Comparison of ENCODE assay signal across 8 cellular contexts in genomic region chr20:38434770-38435554, GRCh38. TPM values are rescaled to one million over a fixed set of nuclear protein-coding genes. Genes with fewer than 3 reads are reported as not detected.
DNase-seq lines count a peak whose midpoint lies in the region; ATAC-seq and TF ChIP-seq lines count a peak whose summit lies in the region.

SNHG17 (minus strand) TSS chr20:38435328.

- intact Hi-C loops in CD8-positive, alpha-beta T cell (cut with DNase I, micrococcal nuclease), result loop anchor here (1.0 to 10.0 kb wide), 5 partner anchors 11 to 1150 kb away; partner anchors contain the start of genes RALGAPB (in 2 of the 2), FAM83D (in 1 of the 2) and MANBAL (in 1 of the 2)
- intact Hi-C loops in PC-3 (cut with micrococcal nuclease), result loop anchor here (1.0 kb wide), 2 partner anchors 11 to 37 kb away; partner anchors contain the start of gene RALGAPB

- no peaks in the 10 kb centered on the region for H3F3A ChIP-seq in PC-3 (ENCODE audit: low read length, unreplicated experiment)

- H3K4me3 ChIP-seq in CD8-positive, alpha-beta T cell (ENCODE audit: low read depth, low read length), result peak within 1 kb of the TSS; percentile 76
- peak within 1 kb of the TSS; percentile 95 for H3K4me3 ChIP-seq in PC-3 (ENCODE audit: low read length)
- H3K4me3 ChIP-seq in mucosa of rectum (ENCODE audit: low read length in 2 of 2), result peak within 1 kb of the TSS; percentile 85 to 89

- TF ChIP-seq CTCF in CD8-positive, alpha-beta T cell (IDR thresholded peaks at IDR 0.05), result peak; percentile 100
- peak; percentile 99 for TF ChIP-seq CTCF in PC-3 (conservative IDR thresholded peaks at IDR 0.05; ENCODE audit: low read depth, low read length)

- H3K36me3 ChIP-seq in CD8-positive, alpha-beta T cell (ENCODE audit: insufficient read depth, low read length), result peaks cover 20% of the 10 kb centered on the region
- peaks cover 40% of the 10 kb centered on the region for H3K36me3 ChIP-seq in PC-3 (ENCODE audit: low read depth, low read length)
- H3K36me3 ChIP-seq in mucosa of rectum (ENCODE audit: control insufficient read depth in 2 of 2, insufficient read depth in 2 of 2, low read length in 2 of 2), result peaks cover 22 to 27% of the 10 kb centered on the region in 2 donors

- CTCF ChIA-PET in CD8-positive, alpha-beta T cell (lab: Charles Lee), result interaction anchor here (0.7 to 2.7 kb wide), 12 partner anchors 10 to 377 kb away, joined by 3 to 66 read pairs (median 5); partner anchors contain the start of gene RALGAPB
- CTCF ChIA-PET in PC-3 (lab: Charles Lee), result interaction anchor here (0.6 to 1.0 kb wide), 7 partner anchors 11 to 38 kb away, joined by 3 to 7 read pairs (median 3); partner anchors contain the start of gene RALGAPB

- H3K27ac Mint-ChIP-seq in CD8-positive, alpha-beta T cell, result peak within 1 kb of the TSS; percentile 96
- peak within 1 kb of the TSS; percentile 96 to 99 (median 98) for H3K27ac Mint-ChIP-seq in IgD-negative memory B cell

- ATAC-seq in CD8-positive, alpha-beta T cell, result peak; percentile 87
- ATAC-seq in GM21360 (IDR thresholded peaks at IDR 0.05; ENCODE audit: unreplicated experiment) (peak; percentile 78), PC-3 (peak; percentile 84)

- peaks cover 22% of the 10 kb centered on the region for H3K4me1 ChIP-seq in CD8-positive, alpha-beta T cell (ENCODE audit: insufficient read depth, low read length)
- H3K4me1 ChIP-seq in PC-3 (ENCODE audit: insufficient read depth, low read length), result peaks cover 26% of the 10 kb centered on the region
- peaks cover 10 to 15% of the 10 kb centered on the region in 2 donors for H3K4me1 ChIP-seq in mucosa of rectum (ENCODE audit: control insufficient read depth in 2 of 2, insufficient read depth in 2 of 2, low read length in 2 of 2)

- peak within 1 kb of the TSS; percentile 88 for H2AFZ ChIP-seq in PC-3 (ENCODE audit: low read length)

- POLR2A ChIA-PET in CD8-positive, alpha-beta T cell (lab: Charles Lee), result interaction anchor here (0.7 to 3.7 kb wide), 6 partner anchors 9 to 37 kb away, joined by 3 to 75 read pairs (median 4); partner anchors contain the start of gene RALGAPB
- POLR2A ChIA-PET in PC-3 (lab: Charles Lee; ENCODE audit: unreplicated experiment), result interaction anchor here (0.6 to 1.0 kb wide), 6 partner anchors 11 to 1974 kb away, joined by 3 to 10 read pairs (median 4); partner anchors contain the start of gene RALGAPB

- H3K4me1 Mint-ChIP-seq in CD8-positive, alpha-beta T cell (ENCODE audit: low read depth), result peaks cover 40% of the 10 kb centered on the region
- H3K4me1 Mint-ChIP-seq in IgD-negative memory B cell, result peaks cover 2 to 18% (median 17%) of the 10 kb centered on the region in 3 donors

- peak; percentile 73 to 93 (median 88) for DNase-seq in CD8-positive, alpha-beta T cell
- DNase-seq in PC-3 (peak; percentile 94), activated T-cell treated with anti-CD3 and anti-CD28 coated beads for 48 hours (ENCODE audit: low read depth) (peak; percentile 85), erythroblast (lab: John Stamatoyannopoulos, UW) (peak; percentile 97)
- DNase-seq in stimulated activated CD8-positive, alpha-beta memory T cell treated with anti-CD3 and anti-CD28 coated beads, Interleukin-4, amount 100 ng/mL, for 4 hours (ENCODE audit: low read depth in 2 of 2, low spot score in 1 of 2), result peak; percentile 75 to 80

- peak within 1 kb of the TSS; percentile 96 for H3K4me2 ChIP-seq in PC-3 (ENCODE audit: low read length)

- H3K4me3 Mint-ChIP-seq in CD8-positive, alpha-beta T cell, result peak within 1 kb of the TSS; percentile 93
- peak within 1 kb of the TSS; percentile 92 to 100 (median 96) for H3K4me3 Mint-ChIP-seq in IgD-negative memory B cell

- H3K27me3 ChIP-seq in CD8-positive, alpha-beta T cell (ENCODE audit: insufficient read depth, low read length), result no peaks in the 10 kb centered on the region
- H3K27me3 ChIP-seq in PC-3 (ENCODE audit: low read length) (no peaks in the 10 kb centered on the region), mucosa of rectum (ENCODE audit: control insufficient read depth in 2 of 2, insufficient read depth in 2 of 2, low read length in 2 of 2) (no peaks in the 10 kb centered on the region)

- no peaks in the 10 kb centered on the region for H3K9me2 ChIP-seq in PC-3 (replicated peaks; ENCODE audit: low read length)

- H3K79me2 ChIP-seq in PC-3 (ENCODE audit: low read length), result peaks cover 52% of the 10 kb centered on the region

- H3K9me3 ChIP-seq in CD8-positive, alpha-beta T cell (ENCODE audit: low read length), result no peaks in the 10 kb centered on the region
- H3K9me3 ChIP-seq in PC-3 (ENCODE audit: low read length) (no peaks in the 10 kb centered on the region), mucosa of rectum (ENCODE audit: control insufficient read depth in 2 of 2, low read length in 2 of 2) (no peaks in the 10 kb centered on the region)

- no peaks in the 10 kb centered on the region for H3K9me3 Mint-ChIP-seq in CD8-positive, alpha-beta T cell
- H3K9me3 Mint-ChIP-seq in IgD-negative memory B cell, result no peaks in the 10 kb centered on the region

- H3K9ac ChIP-seq in PC-3 (ENCODE audit: low read length) (peak within 1 kb of the TSS; percentile 99), mucosa of rectum (ENCODE audit: low read depth in 1 of 2, low read length in 2 of 2) (peak within 1 kb of the TSS; percentile 87 to 90)

- peaks cover 41% of the 10 kb centered on the region for H4K20me1 ChIP-seq in PC-3 (ENCODE audit: low read length)

- peak; percentile 96 for TF ChIP-seq POLR2A in erythroblast (IDR thresholded peaks at IDR 0.05; ENCODE audit: low read length)

- TSS peak; percentile 64 for BruUV-seq in PC-3 (replicated peaks; lab: Mats Ljungman, UMichigan)

- peaks cover 42% of the 10 kb centered on the region for H3K36me3 Mint-ChIP-seq in CD8-positive, alpha-beta T cell
- H3K36me3 Mint-ChIP-seq in IgD-negative memory B cell, result peaks cover 2% of the 10 kb centered on the region

- H3K27ac ChIP-seq in CD8-positive, alpha-beta T cell (ENCODE audit: low read depth, low read length), result peak within 1 kb of the TSS; percentile 81
- peak within 1 kb of the TSS; percentile 56 for H3K27ac ChIP-seq in PC-3 (ENCODE audit: low read length)
- peak within 1 kb of the TSS; percentile 79 to 84 for H3K27ac ChIP-seq in mucosa of rectum (ENCODE audit: low read depth in 2 of 2, low read length in 2 of 2)

- peaks cover 10% of the 10 kb centered on the region for H3K27me3 Mint-ChIP-seq in CD8-positive, alpha-beta T cell (ENCODE audit: low read depth)
- peaks cover 2% of the 10 kb centered on the region for H3K27me3 Mint-ChIP-seq in IgD-negative memory B cell

RNA-seq across cellular contexts. Expression of gene SNHG17, which starts in this region (rescaled TPM):
- total RNA-seq in CD8-positive, alpha-beta T cell, result 100 to 1,000 TPM; 119 to 128 TPM
- 114 TPM for polyA plus RNA-seq in IgD-negative memory B cell
- 52.0 and 62.0 TPM in 2 replicates for total RNA-seq in PC-3 (2014; rRNA removed)

Comparison
In these comparisons a context has a peak if more than half of its experiments do, and no peak if none do; other contexts are left out.
1. Peak in every context shown above with its lines: DNase-seq, ATAC-seq, H3K4me3 ChIP-seq and H3K27ac ChIP-seq.